Comparison of ENCODE assay signal across 1 cellular context in the genomic region with DNA sequence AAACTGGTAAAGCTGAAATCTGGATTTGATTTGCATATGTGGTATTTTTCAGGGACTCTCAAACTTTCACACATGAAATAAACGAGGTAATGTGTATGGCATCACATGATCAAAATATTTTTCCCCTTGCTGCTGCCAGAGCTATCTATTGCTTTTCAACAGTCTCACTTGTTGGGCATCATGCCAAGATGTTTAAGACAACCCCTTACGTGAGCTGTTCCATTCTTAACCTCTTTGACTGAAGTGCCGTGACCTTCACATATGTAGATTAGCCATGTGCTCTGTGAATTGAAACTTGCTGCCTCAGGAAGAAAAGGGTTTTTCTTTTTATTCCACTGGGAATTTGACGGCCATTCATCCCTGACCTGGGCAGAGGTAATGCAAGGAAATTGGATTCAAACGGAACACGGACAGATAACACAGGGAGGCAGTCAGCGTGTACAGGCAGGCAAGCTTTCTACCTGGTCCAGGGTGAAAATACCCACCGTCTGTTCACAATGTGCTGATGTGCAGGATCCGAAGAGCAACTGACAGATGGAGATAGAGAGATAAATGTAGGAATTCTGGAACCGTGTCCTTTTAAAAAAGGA.
TF ChIP-seq lines count a peak whose summit lies in the region.

No MANE protein-coding gene starts in this region.

TF ChIP-seq in GM23338, 12 proteins besides CTCF, POLR2A, EP300 and RAD21 (continued from another document):
- TF ChIP-seq, protein P1, sequence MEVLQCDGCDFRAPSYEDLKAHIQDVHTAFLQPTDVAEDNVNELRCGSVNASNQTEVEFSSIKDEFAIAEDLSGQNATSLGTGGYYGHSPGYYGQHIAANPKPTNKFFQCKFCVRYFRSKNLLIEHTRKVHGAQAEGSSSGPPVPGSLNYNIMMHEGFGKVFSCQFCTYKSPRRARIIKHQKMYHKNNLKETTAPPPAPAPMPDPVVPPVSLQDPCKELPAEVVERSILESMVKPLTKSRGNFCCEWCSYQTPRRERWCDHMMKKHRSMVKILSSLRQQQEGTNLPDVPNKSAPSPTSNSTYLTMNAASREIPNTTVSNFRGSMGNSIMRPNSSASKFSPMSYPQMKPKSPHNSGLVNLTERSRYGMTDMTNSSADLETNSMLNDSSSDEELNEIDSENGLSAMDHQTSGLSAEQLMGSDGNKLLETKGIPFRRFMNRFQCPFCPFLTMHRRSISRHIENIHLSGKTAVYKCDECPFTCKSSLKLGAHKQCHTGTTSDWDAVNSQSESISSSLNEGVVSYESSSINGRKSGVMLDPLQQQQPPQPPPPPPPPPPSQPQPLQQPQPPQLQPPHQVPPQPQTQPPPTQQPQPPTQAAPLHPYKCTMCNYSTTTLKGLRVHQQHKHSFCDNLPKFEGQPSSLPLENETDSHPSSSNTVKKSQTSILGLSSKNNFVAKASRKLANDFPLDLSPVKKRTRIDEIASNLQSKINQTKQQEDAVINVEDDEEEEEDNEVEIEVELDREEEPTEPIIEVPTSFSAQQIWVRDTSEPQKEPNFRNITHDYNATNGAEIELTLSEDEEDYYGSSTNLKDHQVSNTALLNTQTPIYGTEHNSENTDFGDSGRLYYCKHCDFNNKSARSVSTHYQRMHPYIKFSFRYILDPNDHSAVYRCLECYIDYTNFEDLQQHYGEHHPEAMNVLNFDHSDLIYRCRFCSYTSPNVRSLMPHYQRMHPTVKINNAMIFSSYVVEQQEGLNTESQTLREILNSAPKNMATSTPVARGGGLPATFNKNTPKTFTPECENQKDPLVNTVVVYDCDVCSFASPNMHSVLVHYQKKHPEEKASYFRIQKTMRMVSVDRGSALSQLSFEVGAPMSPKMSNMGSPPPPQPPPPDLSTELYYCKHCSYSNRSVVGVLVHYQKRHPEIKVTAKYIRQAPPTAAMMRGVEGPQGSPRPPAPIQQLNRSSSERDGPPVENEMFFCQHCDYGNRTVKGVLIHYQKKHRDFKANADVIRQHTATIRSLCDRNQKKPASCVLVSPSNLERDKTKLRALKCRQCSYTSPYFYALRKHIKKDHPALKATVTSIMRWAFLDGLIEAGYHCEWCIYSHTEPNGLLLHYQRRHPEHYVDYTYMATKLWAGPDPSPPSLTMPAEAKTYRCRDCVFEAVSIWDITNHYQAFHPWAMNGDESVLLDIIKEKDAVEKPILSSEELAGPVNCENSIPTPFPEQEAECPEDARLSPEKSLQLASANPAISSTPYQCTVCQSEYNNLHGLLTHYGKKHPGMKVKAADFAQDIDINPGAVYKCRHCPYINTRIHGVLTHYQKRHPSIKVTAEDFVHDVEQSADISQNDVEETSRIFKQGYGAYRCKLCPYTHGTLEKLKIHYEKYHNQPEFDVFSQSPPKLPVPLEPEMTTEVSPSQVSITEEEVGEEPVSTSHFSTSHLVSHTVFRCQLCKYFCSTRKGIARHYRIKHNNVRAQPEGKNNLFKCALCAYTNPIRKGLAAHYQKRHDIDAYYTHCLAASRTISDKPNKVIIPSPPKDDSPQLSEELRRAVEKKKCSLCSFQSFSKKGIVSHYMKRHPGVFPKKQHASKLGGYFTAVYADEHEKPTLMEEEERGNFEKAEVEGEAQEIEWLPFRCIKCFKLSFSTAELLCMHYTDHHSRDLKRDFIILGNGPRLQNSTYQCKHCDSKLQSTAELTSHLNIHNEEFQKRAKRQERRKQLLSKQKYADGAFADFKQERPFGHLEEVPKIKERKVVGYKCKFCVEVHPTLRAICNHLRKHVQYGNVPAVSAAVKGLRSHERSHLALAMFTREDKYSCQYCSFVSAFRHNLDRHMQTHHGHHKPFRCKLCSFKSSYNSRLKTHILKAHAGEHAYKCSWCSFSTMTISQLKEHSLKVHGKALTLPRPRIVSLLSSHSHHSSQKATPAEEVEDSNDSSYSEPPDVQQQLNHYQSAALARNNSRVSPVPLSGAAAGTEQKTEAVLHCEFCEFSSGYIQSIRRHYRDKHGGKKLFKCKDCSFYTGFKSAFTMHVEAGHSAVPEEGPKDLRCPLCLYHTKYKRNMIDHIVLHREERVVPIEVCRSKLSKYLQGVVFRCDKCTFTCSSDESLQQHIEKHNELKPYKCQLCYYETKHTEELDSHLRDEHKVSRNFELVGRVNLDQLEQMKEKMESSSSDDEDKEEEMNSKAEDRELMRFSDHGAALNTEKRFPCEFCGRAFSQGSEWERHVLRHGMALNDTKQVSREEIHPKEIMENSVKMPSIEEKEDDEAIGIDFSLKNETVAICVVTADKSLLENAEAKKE (CRISPR knock-in tag; IDR thresholded peaks at IDR 0.05) = no peak
- TF ChIP-seq ZNF331 (CRISPR knock-in tag; IDR thresholded peaks at IDR 0.05; ENCODE audit: low read depth) = no peak
- TF ChIP-seq, protein P2, sequence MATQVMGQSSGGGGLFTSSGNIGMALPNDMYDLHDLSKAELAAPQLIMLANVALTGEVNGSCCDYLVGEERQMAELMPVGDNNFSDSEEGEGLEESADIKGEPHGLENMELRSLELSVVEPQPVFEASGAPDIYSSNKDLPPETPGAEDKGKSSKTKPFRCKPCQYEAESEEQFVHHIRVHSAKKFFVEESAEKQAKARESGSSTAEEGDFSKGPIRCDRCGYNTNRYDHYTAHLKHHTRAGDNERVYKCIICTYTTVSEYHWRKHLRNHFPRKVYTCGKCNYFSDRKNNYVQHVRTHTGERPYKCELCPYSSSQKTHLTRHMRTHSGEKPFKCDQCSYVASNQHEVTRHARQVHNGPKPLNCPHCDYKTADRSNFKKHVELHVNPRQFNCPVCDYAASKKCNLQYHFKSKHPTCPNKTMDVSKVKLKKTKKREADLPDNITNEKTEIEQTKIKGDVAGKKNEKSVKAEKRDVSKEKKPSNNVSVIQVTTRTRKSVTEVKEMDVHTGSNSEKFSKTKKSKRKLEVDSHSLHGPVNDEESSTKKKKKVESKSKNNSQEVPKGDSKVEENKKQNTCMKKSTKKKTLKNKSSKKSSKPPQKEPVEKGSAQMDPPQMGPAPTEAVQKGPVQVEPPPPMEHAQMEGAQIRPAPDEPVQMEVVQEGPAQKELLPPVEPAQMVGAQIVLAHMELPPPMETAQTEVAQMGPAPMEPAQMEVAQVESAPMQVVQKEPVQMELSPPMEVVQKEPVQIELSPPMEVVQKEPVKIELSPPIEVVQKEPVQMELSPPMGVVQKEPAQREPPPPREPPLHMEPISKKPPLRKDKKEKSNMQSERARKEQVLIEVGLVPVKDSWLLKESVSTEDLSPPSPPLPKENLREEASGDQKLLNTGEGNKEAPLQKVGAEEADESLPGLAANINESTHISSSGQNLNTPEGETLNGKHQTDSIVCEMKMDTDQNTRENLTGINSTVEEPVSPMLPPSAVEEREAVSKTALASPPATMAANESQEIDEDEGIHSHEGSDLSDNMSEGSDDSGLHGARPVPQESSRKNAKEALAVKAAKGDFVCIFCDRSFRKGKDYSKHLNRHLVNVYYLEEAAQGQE (IDR thresholded peaks at IDR 0.05; ENCODE audit: unreplicated experiment) = no peak
- TF ChIP-seq NANOG (IDR thresholded peaks at IDR 0.05; ENCODE audit: borderline replicate concordance) = no peak
